Comparison of ENCODE assay signal across 9 cellular contexts in genomic region chr12:47818007-47818376, GRCh38. TPM values are rescaled to one million over a fixed set of nuclear protein-coding genes. Genes with fewer than 3 reads are reported as not detected.
DNase-seq lines count a peak whose midpoint lies in the region; ATAC-seq and TF ChIP-seq lines count a peak whose summit lies in the region.
"Had no signal": no experiment of that assay in that cellular context is flagged by ENCODE, and none has a peak within 500 bp of the region (broad histone marks: within the 10 kb centered on the region; RNA-seq: fewer than 3 reads in every experiment).

No MANE protein-coding gene starts in this region.

- peaks cover 8% of the 10 kb centered on the region for H3K36me3 Mint-ChIP-seq in activated naive CD4-positive, alpha-beta T cell treated with anti-CD3 and anti-CD28 coated beads, Interleukin-2, amount 50 U/mL, for 24 hours
- no peaks in the 10 kb centered on the region for H3K36me3 Mint-ChIP-seq in chondrocyte (ENCODE audit: low read depth)

- H3K4me3 Mint-ChIP-seq in activated naive CD4-positive, alpha-beta T cell treated with anti-CD3 and anti-CD28 coated beads, Interleukin-2, amount 50 U/mL, for 24 hours: peak overlapping the region; percentile 96
- peak overlapping the region; percentile 89 for H3K4me3 Mint-ChIP-seq in chondrocyte (ENCODE audit: unreplicated experiment)

- ATAC-seq in GM18517 (IDR thresholded peaks at IDR 0.05; ENCODE audit: unreplicated experiment): no peak

- TF ChIP-seq POLR2A in vagina (IDR thresholded peaks at IDR 0.05): no peak

- no peaks in the 10 kb centered on the region for H3K27me3 Mint-ChIP-seq in activated naive CD4-positive, alpha-beta T cell treated with anti-CD3 and anti-CD28 coated beads, Interleukin-2, amount 50 U/mL, for 24 hours
- no peaks in the 10 kb centered on the region for H3K27me3 Mint-ChIP-seq in chondrocyte (ENCODE audit: low read depth)

- no peaks in the 10 kb centered on the region for H3K9me3 ChIP-seq in mucosa of stomach (ENCODE audit: control insufficient read depth, low read length)
- H3K9me3 ChIP-seq in vagina: no peaks in the 10 kb centered on the region

- no peak overlapping the region for H3K4me3 ChIP-seq in mucosa of stomach (ENCODE audit: low read length)
- peak overlapping the region; percentile 79 to 96 for H3K4me3 ChIP-seq in vagina

- TF ChIP-seq CTCF in chondrocyte (IDR thresholded peaks at IDR 0.05) (no peak), vagina (IDR thresholded peaks at IDR 0.05) (no peak)

- intact Hi-C loops in vagina (cut with DNase I): no loop called here

- H3K27ac Mint-ChIP-seq in activated naive CD4-positive, alpha-beta T cell treated with anti-CD3 and anti-CD28 coated beads, Interleukin-2, amount 50 U/mL, for 24 hours: peak overlapping the region; percentile 99
- peak overlapping the region; percentile 85 for H3K27ac Mint-ChIP-seq in chondrocyte (ENCODE audit: unreplicated experiment)

- H3K36me3 ChIP-seq in mucosa of stomach (ENCODE audit: control insufficient read depth, insufficient read depth, low read length) (no peaks in the 10 kb centered on the region), vagina (no peaks in the 10 kb centered on the region)

- DNase-seq in activated naive CD4-positive, alpha-beta T cell (lab: John Stamatoyannopoulos, UW): no peak
- peak; percentile 68 for DNase-seq in chondrocyte (ENCODE audit: low spot score)
- no peak for DNase-seq in vagina (ENCODE audit: extremely low spot score in 2 of 2)
- no peak for DNase-seq in cerebellar nuclear complex (lab: John Stamatoyannopoulos, UW)
- DNase-seq in activated CD8-positive, alpha-beta memory T cell treated with anti-CD3 and anti-CD28 coated beads for 24 hours: no peak
- DNase-seq: DMS153 had no signal

- H3K27me3 ChIP-seq in mucosa of stomach (ENCODE audit: control insufficient read depth, insufficient read depth, low read length) (no peaks in the 10 kb centered on the region), vagina (no peaks in the 10 kb centered on the region)

- peak overlapping the region; percentile 79 for H3K9ac ChIP-seq in mucosa of stomach (ENCODE audit: low read length)

- H3K9me3 Mint-ChIP-seq in activated naive CD4-positive, alpha-beta T cell treated with anti-CD3 and anti-CD28 coated beads, Interleukin-2, amount 50 U/mL, for 24 hours: no peaks in the 10 kb centered on the region
- no peaks in the 10 kb centered on the region for H3K9me3 Mint-ChIP-seq in chondrocyte (ENCODE audit: low read depth)

- H3K4me1 Mint-ChIP-seq in activated naive CD4-positive, alpha-beta T cell treated with anti-CD3 and anti-CD28 coated beads, Interleukin-2, amount 50 U/mL, for 24 hours: peaks cover 77% of the 10 kb centered on the region
- H3K4me1 Mint-ChIP-seq in chondrocyte (ENCODE audit: low read depth): peaks cover 81% of the 10 kb centered on the region

- peak overlapping the region; percentile 99 for H3K27ac ChIP-seq in vagina

- H3K4me1 ChIP-seq in mucosa of stomach (ENCODE audit: control insufficient read depth, insufficient read depth, low read length) (peaks cover 72% of the 10 kb centered on the region), vagina (peaks cover 84% of the 10 kb centered on the region)

RNA-seq across cellular contexts. Expression of gene HDAC7, which starts 1.7 kb away (rescaled TPM):
- total RNA-seq in chondrocyte: 79.1 to 93.2 TPM (median 89.6 TPM) in 3 replicates
- 67.0 TPM for total RNA-seq in vagina

RNA-seq across cellular contexts. Expression of gene SLC48A1, which starts 45.0 kb away (rescaled TPM):
- total RNA-seq in chondrocyte (11.4 to 18.4 TPM (median 11.5 TPM) in 3 replicates), vagina (20.9 TPM)

RNA-seq across cellular contexts. Expression of gene RAPGEF3, which starts 59.3 kb away (rescaled TPM):
- total RNA-seq in chondrocyte (1.3 to 1.8 TPM (median 1.3 TPM) in 3 replicates), vagina (52.3 TPM)

Comparison
In these comparisons a context has a peak if more than half of its experiments do, and no peak if none do; other contexts are left out.
1. RNA of gene RAPGEF3, which starts 59.3 kb away (total RNA-seq): 52.3 TPM in vagina (single experiment); 1.3 to 1.8 TPM in chondrocyte; every median in the first group is over 10 times any median in the second.